ENCODE assay signal across 15 cellular contexts in the genomic region with DNA sequence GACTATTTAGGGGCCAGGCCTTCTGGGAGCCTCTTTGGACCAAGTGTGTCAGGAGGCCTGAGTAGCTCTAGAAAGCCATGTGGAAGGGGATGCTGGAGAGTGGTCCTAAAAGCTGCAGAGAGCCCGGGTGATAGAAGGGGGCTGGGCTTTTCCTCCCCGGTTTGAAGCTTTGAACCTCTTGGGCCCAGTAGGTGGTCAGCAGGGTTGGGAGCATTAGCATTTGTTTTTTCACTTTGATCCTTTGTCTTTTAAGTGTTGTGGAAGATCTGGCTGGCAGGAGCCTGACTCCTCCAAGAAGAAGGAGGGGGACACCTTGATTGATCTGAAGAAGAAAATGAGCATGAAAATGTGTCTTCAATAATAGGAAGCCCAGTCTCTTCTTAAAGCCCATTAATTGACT.
DNase-seq lines count a peak whose midpoint lies in the region; ATAC-seq and TF ChIP-seq lines count a peak whose summit lies in the region.
"Had no signal": no experiment of that assay in that cellular context is flagged by ENCODE, and none has a peak within 500 bp of the region (broad histone marks: within the 10 kb centered on the region; RNA-seq: fewer than 3 reads in every experiment).

No MANE protein-coding gene starts in this region.

- H3K4me2 ChIP-seq in mesenchymal stem cell (ENCODE audit: low read length, poor library complexity, severe bottlenecking), result no peak overlapping the region
- H3K4me2 ChIP-seq in neuronal stem cell (ENCODE audit: insufficient read depth, low read length, poor library complexity, severe bottlenecking), result no peak overlapping the region
- H3K4me2 ChIP-seq: PC-9 had no signal

- peaks cover 7% of the 10 kb centered on the region for H3K9me3 ChIP-seq in mesenchymal stem cell (ENCODE audit: control insufficient read depth, low read length)
- no peaks in the 10 kb centered on the region for H3K9me3 ChIP-seq in neuronal stem cell (replicated peaks in 1 of 2; ENCODE audit: control insufficient read depth in 2 of 2, insufficient read depth in 1 of 2, low read depth in 1 of 2, low read length in 2 of 2)

- H3K9ac ChIP-seq in mesenchymal stem cell (ENCODE audit: low read length) (no peak overlapping the region), neuronal stem cell (ENCODE audit: low read depth, low read length, poor library complexity) (no peak overlapping the region)

- DNase-seq in NCI-H2227 (lab: John Stamatoyannopoulos, UW; ENCODE audit: unreplicated experiment) (peak; percentile 10), dorsolateral prefrontal cortex (no peak), mesenchymal stem cell (no peak), neuronal stem cell (ENCODE audit: low spot score) (no peak), retina (no peak)
- DNase-seq: Calu3; CD4-positive, alpha-beta T cell; GDM1; GOT3; NCI-H2081 treated with DMSO at 0.1 percent for 48 hours; NCI-H345; PC-9 had no signal

- no peaks in the 10 kb centered on the region for H3K36me3 ChIP-seq in mesenchymal stem cell (ENCODE audit: control insufficient read depth in 1 of 2, insufficient read depth in 2 of 2, low read depth in 1 of 2, low read length in 2 of 2)
- no peaks in the 10 kb centered on the region for H3K36me3 ChIP-seq in neuronal stem cell (replicated peaks in 1 of 2; ENCODE audit: control insufficient read depth in 2 of 2, insufficient read depth in 2 of 2, low read length in 2 of 2)

- H3K79me1 ChIP-seq in mesenchymal stem cell (replicated peaks; ENCODE audit: low read length, poor library complexity, severe bottlenecking) (no peaks in the 10 kb centered on the region), neuronal stem cell (ENCODE audit: low read depth, low read length) (no peaks in the 10 kb centered on the region)

- H2BK15ac ChIP-seq in mesenchymal stem cell (ENCODE audit: low read depth, poor library complexity, severe bottlenecking), result no peak overlapping the region
- no peak overlapping the region for H2BK15ac ChIP-seq in neuronal stem cell (ENCODE audit: low read length)

- H4K91ac ChIP-seq in mesenchymal stem cell (ENCODE audit: low read length) (no peak overlapping the region), neuronal stem cell (ENCODE audit: low read depth, low read length, poor library complexity) (no peak overlapping the region)

- H3K14ac ChIP-seq in mesenchymal stem cell (ENCODE audit: low read length in 2 of 2) (no peak overlapping the region), neuronal stem cell (ENCODE audit: low read length) (no peak overlapping the region)

- TF ChIP-seq CTCF in dorsolateral prefrontal cortex (IDR thresholded peaks at IDR 0.05 in 54 of 56, conservative IDR thresholded peaks at IDR 0.05 in 2 of 56; ENCODE audit: low read depth in 1 of 56, partially characterized antibody in 56 of 56), result no peak

- H2BK12ac ChIP-seq in mesenchymal stem cell (ENCODE audit: low read length in 2 of 2) (peak overlapping the region in 1 of 2 experiments; percentile 62), neuronal stem cell (ENCODE audit: low read length) (no peak overlapping the region)

- H2AFZ ChIP-seq in mesenchymal stem cell (ENCODE audit: low read depth, low read length) (no peak overlapping the region), neuronal stem cell (ENCODE audit: low read length) (no peak overlapping the region)
- H2AFZ ChIP-seq: PC-9 had no signal

- H3K27me3 ChIP-seq in dorsolateral prefrontal cortex, result peaks cover 0 to 37% (median 0%) of the 10 kb centered on the region in 45 donors
- peaks cover 0 to 4% of the 10 kb centered on the region in 2 experiments for H3K27me3 ChIP-seq in mesenchymal stem cell (ENCODE audit: control insufficient read depth in 1 of 2, insufficient read depth in 1 of 2, low read length in 2 of 2)
- H3K27me3 ChIP-seq in neuronal stem cell (ENCODE audit: control insufficient read depth in 3 of 3, insufficient read depth in 3 of 3, low read depth in 1 of 3, low read length in 3 of 3), result no peaks in the 10 kb centered on the region

- no peak overlapping the region for H3K4ac ChIP-seq in mesenchymal stem cell (ENCODE audit: low read depth in 1 of 2, low read length in 2 of 2)
- H3K4ac ChIP-seq in neuronal stem cell (ENCODE audit: low read length), result no peak overlapping the region

- H2BK120ac ChIP-seq in mesenchymal stem cell (ENCODE audit: low read depth, low read length) (peak overlapping the region; percentile 43), neuronal stem cell (ENCODE audit: low read depth, low read length) (no peak overlapping the region)

- ATAC-seq in GM21390 (IDR thresholded peaks at IDR 0.05; ENCODE audit: unreplicated experiment), result no peak
- no peak for ATAC-seq in GM21447 (IDR thresholded peaks at IDR 0.05; ENCODE audit: unreplicated experiment)

- H2AK5ac ChIP-seq in mesenchymal stem cell (ENCODE audit: low read length, severe bottlenecking), result no peak overlapping the region
- no peak overlapping the region for H2AK5ac ChIP-seq in neuronal stem cell (ENCODE audit: low read depth, low read length)

- H3K18ac ChIP-seq in mesenchymal stem cell (ENCODE audit: low read depth in 1 of 2, low read length in 2 of 2), result peak overlapping the region in 1 of 2 experiments; percentile 48
- no peak overlapping the region for H3K18ac ChIP-seq in neuronal stem cell (ENCODE audit: low read length)

- H2BK5ac ChIP-seq in mesenchymal stem cell (ENCODE audit: low read depth, low read length, poor library complexity, severe bottlenecking), result no peak overlapping the region
- no peak overlapping the region for H2BK5ac ChIP-seq in neuronal stem cell (ENCODE audit: low read length)

- H3K4me1 ChIP-seq in mesenchymal stem cell (ENCODE audit: control insufficient read depth, insufficient read depth, low read depth, low read length), result no peaks in the 10 kb centered on the region
- H3K4me1 ChIP-seq in neuronal stem cell (ENCODE audit: control insufficient read depth in 2 of 2, insufficient read depth in 1 of 2, low read depth in 1 of 2, low read length in 2 of 2), result peaks cover 0 to 2% of the 10 kb centered on the region in 2 donors

- WGBS in mesenchymal stem cell, result 26% methylated on average over 2 of the region's 2 CpGs
- WGBS in neuronal stem cell (ENCODE audit: extremely low coverage in 2 of 2, insufficient read length in 2 of 2, insufficient replicate concordance in 1 of 2), 2 donors, result no CpG with 5 or more reads among the region's 2 CpGs

- intact Hi-C loops in dorsolateral prefrontal cortex (cut with DNase I), result no loop called here

- H3K27ac ChIP-seq in dorsolateral prefrontal cortex (peak overlapping the region in 31 of 59 donors; percentile 2 to 72 (median 40)), mesenchymal stem cell (ENCODE audit: low read length, poor library complexity, severe bottlenecking) (no peak overlapping the region), neuronal stem cell (replicated peaks; ENCODE audit: low read length) (no peak overlapping the region)
- H3K27ac ChIP-seq: PC-9, SK-N-MC had no signal

- H3K23ac ChIP-seq in mesenchymal stem cell (ENCODE audit: low read length in 2 of 2) (no peak overlapping the region), neuronal stem cell (ENCODE audit: low read depth, low read length, poor library complexity) (no peak overlapping the region)

- H3K4me3 ChIP-seq in dorsolateral prefrontal cortex (no peak overlapping the region), mesenchymal stem cell (ENCODE audit: insufficient read depth in 1 of 2, low read depth in 1 of 2, low read length in 2 of 2) (no peak overlapping the region), neuronal stem cell (ENCODE audit: low read length in 2 of 2) (no peak overlapping the region)
- H3K4me3 ChIP-seq: PC-9, SK-N-MC had no signal

- no peak overlapping the region for H4K8ac ChIP-seq in mesenchymal stem cell (ENCODE audit: low read length)
- no peak overlapping the region for H4K8ac ChIP-seq in neuronal stem cell (ENCODE audit: low read depth, low read length)

Comparison
In these comparisons a context has a peak if more than half of its experiments do, and no peak if none do; other contexts are left out.
1. H3K27ac ChIP-seq: peak in dorsolateral prefrontal cortex (31 of 59); none in mesenchymal stem cell (single experiment) and neuronal stem cell (single experiment).